In genomic region chr12:55692631-55693322, GRCh38 we compare ENCODE assay signal across 31 cellular contexts.
"Had no signal": no experiment of that assay in that cellular context is flagged by ENCODE, and none has a peak within 500 bp of the region (broad histone marks: within the 10 kb centered on the region; RNA-seq: fewer than 3 reads in every experiment).

No MANE protein-coding gene starts in this region.

- H3K4me1 ChIP-seq: ascending aorta, SJCRH30 had no signal

- H3K4me3 ChIP-seq: ascending aorta, cardiac muscle cell, MG63, PC-9, SJCRH30, SK-N-MC had no signal

- H3K9me3 ChIP-seq: ascending aorta, MG63, SJCRH30 had no signal

- H2AFZ ChIP-seq: PC-9 had no signal

- H3K4me2 ChIP-seq: PC-9 had no signal

- H3K27me3 ChIP-seq: ascending aorta, cardiac muscle cell, MG63, SJCRH30 had no signal

- FAIRE-seq: TTC549 had no signal

- ATAC-seq: activated CD4-positive, CD25-positive, alpha-beta regulatory T cell treated with anti-CD3 and anti-CD28 coated beads, Interleukin-2, amount 50 U/mL, for 24 hours; WTC11 had no signal

- H3K27ac ChIP-seq: ascending aorta, cardiac muscle cell, PC-9, SJCRH30, SK-N-MC had no signal

- DNase-seq: activated CD4-positive, alpha-beta memory T cell treated with anti-CD3 and anti-CD28 coated beads for 36 hours; activated CD4-positive, alpha-beta T cell treated with anti-CD3 and anti-CD28 coated beads for 4 hours; activated CD4-positive, alpha-beta T cell treated with anti-CD3 and anti-CD28 coated beads, Interleukin-2, amount 50 U/mL, for 1 hour; activated gamma-delta T cell; activated naive CD4-positive, alpha-beta T cell treated with Interleukin-2 at 50 U/mL for 16 hours; activated naive CD8-positive, alpha-beta T cell treated with anti-CD3 and anti-CD28 coated beads, Interleukin-2, amount 10 ng/mL, durations not matched to agents 7 days and 5 days; activated T-cell treated with anti-CD3 and anti-CD28 coated beads for 4 hours; activated T-cell treated with anti-CD3 and anti-CD28 coated beads, Interleukin-2, amount 50 U/mL, for 48 hours; amygdala; Kasumi-1; KG1; MG63; NCI-H1048; NCI-H1105 treated with DMSO at 0.1 percent for 48 hours; NCI-H1436; NCI-H1694; NCI-H2029; NCI-H2171; NCI-H510A; NCI-H526; NCI-H748 treated with DMSO at 0.1 percent for 48 hours; NK-92 treated with Interleukin-12 subunit alpha and Interleukin-12 subunit beta, amount 100 ng/mL, for 24 hours; PC-9; SHP77; SJCRH30 had no signal

- H3K36me3 ChIP-seq: SJCRH30 had no signal
